Comparison of ENCODE assay signal across 9 cellular contexts in genomic region chr17:8160741-8161221, GRCh38. TPM values are rescaled to one million over a fixed set of nuclear protein-coding genes. Genes with fewer than 3 reads are reported as not detected.
DNase-seq lines count a peak whose midpoint lies in the region; ATAC-seq and TF ChIP-seq lines count a peak whose summit lies in the region.
"Had no signal": no experiment of that assay in that cellular context is flagged by ENCODE, and none has a peak within 500 bp of the region (broad histone marks: within the 10 kb centered on the region; RNA-seq: fewer than 3 reads in every experiment).

No MANE protein-coding gene starts in this region.

- H4K20me1 ChIP-seq in smooth muscle cell (ENCODE audit: low read depth), result peaks cover 14% of the 10 kb centered on the region

- CTCF ChIA-PET in HEK293 (lab: Yijun Ruan, JAX), result interaction anchor here (0.5 to 7.3 kb wide), 7 partner anchors 12 to 188 kb away, joined by 3 to 91 read pairs (median 4); no protein-coding TSS in a partner anchor

- no peaks in the 10 kb centered on the region for H3K27me3 ChIP-seq in smooth muscle cell (ENCODE audit: low read depth)

- H3K27me3 Mint-ChIP-seq in activated T-helper 1 cell treated with anti-CD3 and anti-CD28 coated beads, Interleukin-12 subunit alpha, Interleukin-12 subunit beta, Interleukin-2, Interleukin-4 antibody, amounts not matched to agents 30 ng/mL and 10 ng/mL and 1 ng/mL, durations not matched to agents 14 hours and 24 hours and 36 hours (ENCODE audit: insufficient read depth), result no peaks in the 10 kb centered on the region

- H3K4me2 ChIP-seq in smooth muscle cell, result no peak overlapping the region

- no peak overlapping the region for H3K4me3 ChIP-seq in HEK293 (ENCODE audit: low read depth, low read length)
- H3K4me3 ChIP-seq in smooth muscle cell, result no peak overlapping the region

- no peak for DNase-seq in activated T-helper 1 cell treated with anti-CD3 and anti-CD28 coated beads, Interleukin-12 subunit alpha, Interleukin-12 subunit beta, Interleukin-2, Interleukin-4 antibody, amounts not matched to agents 30 ng/mL and 10 ng/mL and 1 ng/mL, durations not matched to agents 14 hours and 24 hours and 36 hours (ENCODE audit: low spot score)
- DNase-seq in left ventricle myocardium superior (peak; percentile 27), smooth muscle cell (lab: John Stamatoyannopoulos, UW; ENCODE audit: unreplicated experiment) (no peak), NCI-H2227 treated with DMSO at 0.1 percent for 48 hours (lab: John Stamatoyannopoulos, UW) (no peak), dedifferentiated amniotic fluid mesenchymal stem cell (ENCODE audit: extremely low spot score) (no peak)
- DNase-seq: NCI-H345 had no signal

- no peak overlapping the region for H2AFZ ChIP-seq in smooth muscle cell (ENCODE audit: low read depth)

- POLR2A ChIA-PET in HEK293 (lab: Yijun Ruan, JAX), result interaction anchor here (0.6 to 2.2 kb wide), 4 partner anchors 12 to 87 kb away, joined by 3 to 7 read pairs (median 3); partner anchors contain the start of gene CTC1

- H3K9ac ChIP-seq in smooth muscle cell (ENCODE audit: low read depth), result no peak overlapping the region

- peaks cover 17% of the 10 kb centered on the region for H3K79me2 ChIP-seq in smooth muscle cell (ENCODE audit: low read depth)

- H3K36me3 ChIP-seq in HEK293 (ENCODE audit: control insufficient read depth in 2 of 2, insufficient read depth in 1 of 2, low read length in 2 of 2), result peaks cover 15 to 34% of the 10 kb centered on the region in 2 experiments; a peak in 2 of 3 replicates
- H3K36me3 ChIP-seq in smooth muscle cell (ENCODE audit: low read depth), result no peaks in the 10 kb centered on the region

- no peaks in the 10 kb centered on the region for H3K9me3 Mint-ChIP-seq in activated T-helper 1 cell treated with anti-CD3 and anti-CD28 coated beads, Interleukin-12 subunit alpha, Interleukin-12 subunit beta, Interleukin-2, Interleukin-4 antibody, amounts not matched to agents 30 ng/mL and 10 ng/mL and 1 ng/mL, durations not matched to agents 14 hours and 24 hours and 36 hours

- H3K4me1 Mint-ChIP-seq in activated T-helper 1 cell treated with anti-CD3 and anti-CD28 coated beads, Interleukin-12 subunit alpha, Interleukin-12 subunit beta, Interleukin-2, Interleukin-4 antibody, amounts not matched to agents 30 ng/mL and 10 ng/mL and 1 ng/mL, durations not matched to agents 14 hours and 24 hours and 36 hours (ENCODE audit: low read depth), result peaks cover 56% of the 10 kb centered on the region

- H3K36me3 Mint-ChIP-seq in activated T-helper 1 cell treated with anti-CD3 and anti-CD28 coated beads, Interleukin-12 subunit alpha, Interleukin-12 subunit beta, Interleukin-2, Interleukin-4 antibody, amounts not matched to agents 30 ng/mL and 10 ng/mL and 1 ng/mL, durations not matched to agents 14 hours and 24 hours and 36 hours (ENCODE audit: low read depth), result peaks cover 27% of the 10 kb centered on the region

- no peak for TF ChIP-seq CTCF in HEK293 (tag by site-specific recombination; IDR thresholded peaks at IDR 0.05)
- TF ChIP-seq CTCF in smooth muscle cell (IDR thresholded peaks at IDR 0.05; ENCODE audit: borderline replicate concordance, insufficient read depth, poor library complexity, severe bottlenecking), result no peak

- intact Hi-C loops in activated T-helper 1 cell treated with anti-CD3 and anti-CD28 coated beads, Interleukin-12 subunit alpha, Interleukin-12 subunit beta, Interleukin-2, Interleukin-4 antibody, amounts not matched to agents 30 ng/mL and 10 ng/mL and 1 ng/mL, durations not matched to agents 14 hours and 24 hours and 36 hours (cut with micrococcal nuclease), result no loop called here
- intact Hi-C loops in left ventricle myocardium superior (cut with micrococcal nuclease), result no loop called here

- peaks cover 5% of the 10 kb centered on the region for H3F3A ChIP-seq in smooth muscle cell (ENCODE audit: low read depth)

- 88% methylated on average over 5 of the region's 5 CpGs for WGBS in smooth muscle cell (ENCODE audit: low lambda C conversion rate)

- H3K27ac ChIP-seq in HEK293 (ENCODE audit: extremely low read depth, low read depth, low read length) (peak overlapping the region; percentile 39; the same call in 1 of the 2 replicates), smooth muscle cell (ENCODE audit: low read depth) (peak overlapping the region; percentile 57)

- H3K9me3 ChIP-seq in HEK293 (ENCODE audit: control insufficient read depth, insufficient read depth, low read depth, low read length), result no peaks in the 10 kb centered on the region
- no peaks in the 10 kb centered on the region for H3K9me3 ChIP-seq in smooth muscle cell (replicated peaks; ENCODE audit: low read depth)

- ATAC-seq in left ventricle myocardium superior (no peak), HG02981 (IDR thresholded peaks at IDR 0.05; ENCODE audit: unreplicated experiment) (no peak), HG03139 (IDR thresholded peaks at IDR 0.05; ENCODE audit: unreplicated experiment) (no peak)

- peak overlapping the region; percentile 77 for H3K27ac Mint-ChIP-seq in activated T-helper 1 cell treated with anti-CD3 and anti-CD28 coated beads, Interleukin-12 subunit alpha, Interleukin-12 subunit beta, Interleukin-2, Interleukin-4 antibody, amounts not matched to agents 30 ng/mL and 10 ng/mL and 1 ng/mL, durations not matched to agents 14 hours and 24 hours and 36 hours

- H3K4me1 ChIP-seq in HEK293 (ENCODE audit: control insufficient read depth, insufficient read depth, low read length), result peaks cover 26% of the 10 kb centered on the region
- H3K4me1 ChIP-seq in smooth muscle cell (ENCODE audit: low read depth), result peaks cover 22% of the 10 kb centered on the region

- H3K4me3 Mint-ChIP-seq in activated T-helper 1 cell treated with anti-CD3 and anti-CD28 coated beads, Interleukin-12 subunit alpha, Interleukin-12 subunit beta, Interleukin-2, Interleukin-4 antibody, amounts not matched to agents 30 ng/mL and 10 ng/mL and 1 ng/mL, durations not matched to agents 14 hours and 24 hours and 36 hours, result peak overlapping the region; percentile 87

TF ChIP-seq in HEK293, 187 proteins besides CTCF, POLR2A, EP300 and RAD21 (continues in another document):
- TF ChIP-seq GLI4 (tag by site-specific recombination; IDR thresholded peaks at IDR 0.05) (no peak), GLIS1 (tag by site-specific recombination; IDR thresholded peaks at IDR 0.05) (no peak), ZNF596 (tag by site-specific recombination; IDR thresholded peaks at IDR 0.05) (peak; percentile 42; the same call in 1 of the 2 replicates), ZNF16 (tag by site-specific recombination; IDR thresholded peaks at IDR 0.05; ENCODE audit: low read depth) (no peak), ZNF670 (tag by site-specific recombination; IDR thresholded peaks at IDR 0.05; ENCODE audit: low read depth) (no peak)

RNA-seq across cellular contexts. Expression of gene VAMP2, which starts 2.0 kb away (rescaled TPM):
- 54.7 and 55.9 TPM in 2 replicates for total RNA-seq in activated T-helper 1 cell treated with anti-CD3 and anti-CD28 coated beads, Interleukin-12 subunit alpha, Interleukin-12 subunit beta, Interleukin-2, Interleukin-4 antibody, amounts not matched to agents 30 ng/mL and 10 ng/mL and 1 ng/mL, durations not matched to agents 14 hours and 24 hours and 36 hours
- total RNA-seq in left ventricle myocardium superior (62.3 TPM), smooth muscle cell (5.7 and 8.1 TPM in 2 replicates)
- 20.1 and 28.9 TPM in 2 replicates for polyA plus RNA-seq in smooth muscle cell

RNA-seq across cellular contexts. Expression of gene PER1, which starts 8.6 kb away (rescaled TPM):
- total RNA-seq in activated T-helper 1 cell treated with anti-CD3 and anti-CD28 coated beads, Interleukin-12 subunit alpha, Interleukin-12 subunit beta, Interleukin-2, Interleukin-4 antibody, amounts not matched to agents 30 ng/mL and 10 ng/mL and 1 ng/mL, durations not matched to agents 14 hours and 24 hours and 36 hours, result 36.9 and 37.4 TPM in 2 replicates
- total RNA-seq in left ventricle myocardium superior, result 126 TPM
- 25.8 and 29.0 TPM in 2 replicates for total RNA-seq in smooth muscle cell
- 55.2 and 85.9 TPM in 2 replicates for polyA plus RNA-seq in smooth muscle cell

RNA-seq across cellular contexts. Expression of gene TMEM107, which starts 15.4 kb away (rescaled TPM):
- total RNA-seq in activated T-helper 1 cell treated with anti-CD3 and anti-CD28 coated beads, Interleukin-12 subunit alpha, Interleukin-12 subunit beta, Interleukin-2, Interleukin-4 antibody, amounts not matched to agents 30 ng/mL and 10 ng/mL and 1 ng/mL, durations not matched to agents 14 hours and 24 hours and 36 hours, result 19.3 and 20.8 TPM in 2 replicates
- total RNA-seq in left ventricle myocardium superior (5.2 TPM), smooth muscle cell (66.7 and 88.4 TPM in 2 replicates)
- polyA plus RNA-seq in smooth muscle cell, result 36.0 and 36.5 TPM in 2 replicates

RNA-seq across cellular contexts. Expression of gene BORCS6, which starts 29.2 kb away (rescaled TPM):
- 6.3 and 6.7 TPM in 2 replicates for total RNA-seq in activated T-helper 1 cell treated with anti-CD3 and anti-CD28 coated beads, Interleukin-12 subunit alpha, Interleukin-12 subunit beta, Interleukin-2, Interleukin-4 antibody, amounts not matched to agents 30 ng/mL and 10 ng/mL and 1 ng/mL, durations not matched to agents 14 hours and 24 hours and 36 hours
- 9.4 TPM for total RNA-seq in left ventricle myocardium superior
- 1.8 and 6.3 TPM in 2 replicates for total RNA-seq in smooth muscle cell
- 3.2 and 3.9 TPM in 2 replicates for polyA plus RNA-seq in smooth muscle cell

RNA-seq across cellular contexts. Expression of gene HES7, which starts 36.9 kb away (rescaled TPM):
- 0.88 and 1.8 TPM in 2 replicates for total RNA-seq in activated T-helper 1 cell treated with anti-CD3 and anti-CD28 coated beads, Interleukin-12 subunit alpha, Interleukin-12 subunit beta, Interleukin-2, Interleukin-4 antibody, amounts not matched to agents 30 ng/mL and 10 ng/mL and 1 ng/mL, durations not matched to agents 14 hours and 24 hours and 36 hours
- not detected for total RNA-seq in left ventricle myocardium superior
- not detected in 2 replicates for total RNA-seq in smooth muscle cell
- not detected in 2 replicates for polyA plus RNA-seq in smooth muscle cell
